In genomic region chr6:42118162-42119001, GRCh38 we compare ENCODE assay signal across 1 cellular context.
TF ChIP-seq lines count a peak whose summit lies in the region.

No MANE protein-coding gene starts in this region.

TF ChIP-seq in HCT116, 20 proteins besides CTCF, POLR2A, EP300 and RAD21:
- no peak for TF ChIP-seq ZBTB33 (IDR thresholded peaks at IDR 0.05; ENCODE audit: extremely low read depth, insufficient replicate concordance, low read length)
- TF ChIP-seq ATF3 (IDR thresholded peaks at IDR 0.05) = no peak
TF ChIP-seq in HCT116: peak in this region for 0.
